8 cellular contexts compared by ENCODE assay signal in genomic region chr14:30375280-30375892, GRCh38.
A peak's percentile ranks its signal among the peaks of the same experiment; 100 is the strongest.
DNase-seq lines count a peak whose midpoint lies in the region; ATAC-seq, FAIRE-seq and TF ChIP-seq lines count a peak whose summit lies in the region.

No MANE protein-coding gene starts in this region.

- peak; percentile 60 for FAIRE-seq in GM12892 (lab: Jason Lieb, UNC)

- TF ChIP-seq POLR2A in GM12892 (IDR thresholded peaks at IDR 0.05; ENCODE audit: low read depth, low read length) = no peak

- DNase-seq in GM12892 (ENCODE audit: insufficient read length) = no peak
- DNase-seq in NCI-H1048 (lab: John Stamatoyannopoulos, UW) = peak; percentile 10
- DNase-seq in T-helper 9 cell = peak; percentile 21
- DNase-seq in kidney glomerular epithelial cell (lab: John Stamatoyannopoulos, UW) = peak; percentile 47
- peak; percentile 26 to 60 (median 32) for DNase-seq in stimulated activated CD4-positive, alpha-beta T cell treated with anti-CD3 and anti-CD28 coated beads, TNF-alpha, amount 100 ng/mL, for 24 hours (ENCODE audit: low read depth in 3 of 3)

- no peak overlapping the region for H3K27ac ChIP-seq in 22Rv1

- H3K36me3 Mint-ChIP-seq in brain = no peaks in the 10 kb centered on the region

- H3K9me3 Mint-ChIP-seq in brain = peaks cover 0 to 7% (median 6%) of the 10 kb centered on the region in 5 experiments

- H3K4me3 Mint-ChIP-seq in brain = no peak overlapping the region

- peaks cover 4% of the 10 kb centered on the region for H3K4me1 Mint-ChIP-seq in brain

- H3K27me3 Mint-ChIP-seq in brain = no peaks in the 10 kb centered on the region

- H3K27ac Mint-ChIP-seq in brain = peak overlapping the region in 2 of 5 experiments; percentile 32 to 51

- TF ChIP-seq CTCF in 22Rv1 (IDR thresholded peaks at IDR 0.05) = peak; percentile 81
- peak; percentile 67 to 81 for TF ChIP-seq CTCF in brain (conservative IDR thresholded peaks at IDR 0.05)

- peak; percentile 97 for ATAC-seq in HG02759 (IDR thresholded peaks at IDR 0.05; ENCODE audit: unreplicated experiment)
